In genomic region chr13:75687145-75687763, GRCh38 we compare ENCODE assay signal across 9 cellular contexts. TPM values are rescaled to one million over a fixed set of nuclear protein-coding genes. Genes with fewer than 3 reads are reported as not detected.
A peak's percentile ranks its signal among the peaks of the same experiment; 100 is the strongest.
DNase-seq lines count a peak whose midpoint lies in the region; ATAC-seq, FAIRE-seq and TF ChIP-seq lines count a peak whose summit lies in the region.
"Had no signal": no experiment of that assay in that cellular context is flagged by ENCODE, and none has a peak within 500 bp of the region (broad histone marks: within the 10 kb centered on the region; RNA-seq: fewer than 3 reads in every experiment).

No MANE protein-coding gene starts in this region.

- H4K8ac ChIP-seq in mesenchymal stem cell (ENCODE audit: low read length): no peak overlapping the region

- no peaks in the 10 kb centered on the region for H3K9me1 ChIP-seq in K562 (ENCODE audit: control insufficient read depth, insufficient read depth, low read length)

- in situ Hi-C loops in K562 (cut with MboI): loop anchor here (25.0 kb wide), 1 partner anchor 1225 kb away; no protein-coding TSS in a partner anchor

- no peaks in the 10 kb centered on the region for H4K20me1 ChIP-seq in K562 (replicated peaks; ENCODE audit: control insufficient read depth, insufficient read depth, low read length)

- H2AFZ ChIP-seq in K562 (ENCODE audit: low read depth, low read length): no peak overlapping the region
- H2AFZ ChIP-seq in mesenchymal stem cell (ENCODE audit: low read depth, low read length): no peak overlapping the region

- H3K4ac ChIP-seq in mesenchymal stem cell (ENCODE audit: low read depth in 1 of 2, low read length in 2 of 2): no peak overlapping the region

- H3K9me3 ChIP-seq in K562 (replicated peaks; ENCODE audit: control insufficient read depth, insufficient read depth, low read depth, low read length) (no peaks in the 10 kb centered on the region), mesenchymal stem cell (ENCODE audit: control insufficient read depth, low read length) (no peaks in the 10 kb centered on the region)
- no peaks in the 10 kb centered on the region for H3K9me3 ChIP-seq in naive thymus-derived CD4-positive, alpha-beta T cell (ENCODE audit: control insufficient read depth in 2 of 3, low read length in 3 of 3)

- H2BK120ac ChIP-seq in mesenchymal stem cell (ENCODE audit: low read depth, low read length): no peak overlapping the region

- no peak overlapping the region for H2AK5ac ChIP-seq in mesenchymal stem cell (ENCODE audit: low read length, severe bottlenecking)

- H2BK15ac ChIP-seq in mesenchymal stem cell (ENCODE audit: low read depth, poor library complexity, severe bottlenecking): no peak overlapping the region

- no peak overlapping the region for H3K23ac ChIP-seq in mesenchymal stem cell (ENCODE audit: low read length in 2 of 2)

- no peak overlapping the region for H2BK5ac ChIP-seq in mesenchymal stem cell (ENCODE audit: low read depth, low read length, poor library complexity, severe bottlenecking)

- no peaks in the 10 kb centered on the region for H3K79me2 ChIP-seq in K562 (ENCODE audit: control insufficient read depth, insufficient read depth, low read length)

- H3K79me1 ChIP-seq in mesenchymal stem cell (replicated peaks; ENCODE audit: low read length, poor library complexity, severe bottlenecking): peaks cover 34% of the 10 kb centered on the region

- H3K4me1 ChIP-seq in K562 (replicated peaks in 1 of 2; ENCODE audit: control insufficient read depth in 2 of 2, insufficient read depth in 2 of 2, low read length in 2 of 2) (no peaks in the 10 kb centered on the region), mesenchymal stem cell (ENCODE audit: control insufficient read depth, insufficient read depth, low read depth, low read length) (no peaks in the 10 kb centered on the region)
- H3K4me1 ChIP-seq in naive thymus-derived CD4-positive, alpha-beta T cell (ENCODE audit: control insufficient read depth in 2 of 2, insufficient read depth in 2 of 2, low read length in 2 of 2): no peaks in the 10 kb centered on the region

- H3K36me3 ChIP-seq in K562 (ENCODE audit: control insufficient read depth, insufficient read depth, low read length): no peaks in the 10 kb centered on the region
- peaks cover 0 to 6% of the 10 kb centered on the region in 2 experiments for H3K36me3 ChIP-seq in mesenchymal stem cell (ENCODE audit: control insufficient read depth in 1 of 2, insufficient read depth in 2 of 2, low read depth in 1 of 2, low read length in 2 of 2)
- no peaks in the 10 kb centered on the region for H3K36me3 ChIP-seq in naive thymus-derived CD4-positive, alpha-beta T cell (ENCODE audit: control insufficient read depth in 2 of 3, insufficient read depth in 3 of 3, low read length in 3 of 3)

- H3K27ac Mint-ChIP-seq in naive thymus-derived CD4-positive, alpha-beta T cell: no peak overlapping the region

- H3K9me3 Mint-ChIP-seq in naive thymus-derived CD4-positive, alpha-beta T cell: no peaks in the 10 kb centered on the region

- peak in 2 of 3 experiments; percentile 33 to 35; a peak in 1 of 6 replicates for TF ChIP-seq CTCF in K562 (IDR thresholded peaks at IDR 0.05 in 2 of 3, conservative IDR thresholded peaks at IDR 0.05 in 1 of 3; ENCODE audit: insufficient read depth in 2 of 3, low read depth in 1 of 3, low read length in 3 of 3)

- peak; percentile 59 for DNase-seq in DMS53 (lab: John Stamatoyannopoulos, UW)
- peak; percentile 62 for DNase-seq in LoVo (ENCODE audit: low spot score)
- peak; percentile 6 to 11 (median 9) for DNase-seq in K562 (ENCODE audit: extremely low read depth in 1 of 4, low spot score in 3 of 4)
- peak; percentile 72 for DNase-seq in mesenchymal stem cell
- no peak for DNase-seq in naive thymus-derived CD4-positive, alpha-beta T cell
- DNase-seq in occipital lobe (lab: John Stamatoyannopoulos, UW): no peak

- BruUV-seq in K562 (replicated peaks; lab: Mats Ljungman, UMichigan): no TSS peak

- POLR2A ChIA-PET in K562 (lab: Yijun Ruan, JAX): no interaction called here
- POLR2A ChIA-PET in naive thymus-derived CD4-positive, alpha-beta T cell (lab: Charles Lee): no interaction called here

- no peak overlapping the region for H4K91ac ChIP-seq in mesenchymal stem cell (ENCODE audit: low read length)

- peaks cover 0 to 13% (median 0%) of the 10 kb centered on the region in 5 donors for H3K36me3 Mint-ChIP-seq in naive thymus-derived CD4-positive, alpha-beta T cell

- FAIRE-seq in K562 (lab: Jason Lieb, UNC): no peak
- FAIRE-seq: frontal cortex had no signal

- TF ChIP-seq EP300 in K562 (IDR thresholded peaks at IDR 0.05; ENCODE audit: low read length): no peak

- TF ChIP-seq POLR2A in K562 (conservative IDR thresholded peaks at IDR 0.05): no peak

- CTCF ChIA-PET in K562 (lab: Yijun Ruan, JAX; ENCODE audit: low intra/inter-chr PET ratio): no interaction called here
- CTCF ChIA-PET in naive thymus-derived CD4-positive, alpha-beta T cell (lab: Charles Lee): interaction anchor here (1.8 kb wide), 1 partner anchor 10 kb away, joined by 9 read pairs; no protein-coding TSS in a partner anchor

- peak; percentile 64; the same call in 2 of the 3 replicates for ATAC-seq in K562
- no peak for ATAC-seq in naive thymus-derived CD4-positive, alpha-beta T cell
- no peak for ATAC-seq in GM18520 (IDR thresholded peaks at IDR 0.05; ENCODE audit: unreplicated experiment)
- ATAC-seq in GM19455 (IDR thresholded peaks at IDR 0.05; ENCODE audit: unreplicated experiment): no peak

- H3K27me3 ChIP-seq in K562 (ENCODE audit: control insufficient read depth in 2 of 2, insufficient read depth in 2 of 2, low read length in 2 of 2) (no peaks in the 10 kb centered on the region), mesenchymal stem cell (ENCODE audit: control insufficient read depth in 1 of 2, insufficient read depth in 1 of 2, low read length in 2 of 2) (no peaks in the 10 kb centered on the region)
- H3K27me3 ChIP-seq in naive thymus-derived CD4-positive, alpha-beta T cell (ENCODE audit: control insufficient read depth in 2 of 2, insufficient read depth in 2 of 2, low read length in 2 of 2): no peaks in the 10 kb centered on the region

- H3K9ac ChIP-seq in K562 (ENCODE audit: insufficient read depth in 1 of 2, low read depth in 2 of 2, low read length in 2 of 2) (no peak overlapping the region), mesenchymal stem cell (ENCODE audit: low read length) (peak overlapping the region; percentile 17)

- no peak overlapping the region for H3K18ac ChIP-seq in mesenchymal stem cell (ENCODE audit: low read depth in 1 of 2, low read length in 2 of 2)

- intact Hi-C loops in K562 (cut with micrococcal nuclease): no loop called here
- intact Hi-C loops in naive thymus-derived CD4-positive, alpha-beta T cell (cut with micrococcal nuclease): no loop called here

- 0 out of 4 replicates have a peak, but pooled peaks of 1 of the 2 experiments have one; percentile 7 for TF ChIP-seq RAD21 in K562 (CRISPR knock-in tag; conservative IDR thresholded peaks at IDR 0.05 in 1 of 2, IDR thresholded peaks at IDR 0.05 in 1 of 2)

- H3K4me3 Mint-ChIP-seq in naive thymus-derived CD4-positive, alpha-beta T cell: no peak overlapping the region

- H3K4me1 Mint-ChIP-seq in naive thymus-derived CD4-positive, alpha-beta T cell: peaks cover 0 to 6% (median 0%) of the 10 kb centered on the region in 7 donors

- H3K4me3 ChIP-seq in K562 (no peak overlapping the region), mesenchymal stem cell (ENCODE audit: insufficient read depth in 1 of 2, low read depth in 1 of 2, low read length in 2 of 2) (no peak overlapping the region)
- H3K4me3 ChIP-seq in naive thymus-derived CD4-positive, alpha-beta T cell (ENCODE audit: low read length): no peak overlapping the region

- H2BK12ac ChIP-seq in mesenchymal stem cell (ENCODE audit: low read length in 2 of 2): no peak overlapping the region

- no peak overlapping the region for H3K27ac ChIP-seq in K562 (ENCODE audit: extremely low read depth, low read depth, low read length)
- no peak overlapping the region for H3K27ac ChIP-seq in mesenchymal stem cell (ENCODE audit: low read length, poor library complexity, severe bottlenecking)
- H3K27ac ChIP-seq in naive thymus-derived CD4-positive, alpha-beta T cell (ENCODE audit: low read depth, low read length): no peak overlapping the region

- H3K14ac ChIP-seq in mesenchymal stem cell (ENCODE audit: low read length in 2 of 2): no peak overlapping the region

- H3K27me3 Mint-ChIP-seq in naive thymus-derived CD4-positive, alpha-beta T cell: no peaks in the 10 kb centered on the region

- no peak overlapping the region for H3K4me2 ChIP-seq in K562 (ENCODE audit: insufficient read depth, low read length)
- H3K4me2 ChIP-seq in mesenchymal stem cell (ENCODE audit: low read length, poor library complexity, severe bottlenecking): no peak overlapping the region

TF ChIP-seq in K562, 482 proteins besides CTCF, POLR2A, EP300 and RAD21 (continues in another document):
- no peak for TF ChIP-seq CBX5 (IDR thresholded peaks at IDR 0.05; ENCODE audit: borderline replicate concordance, low read depth)
- TF ChIP-seq C11orf30 (IDR thresholded peaks at IDR 0.05; ENCODE audit: low read depth): no peak
- TF ChIP-seq BMI1 (IDR thresholded peaks at IDR 0.05; ENCODE audit: low read length): no peak
- no peak for TF ChIP-seq SREBF2 (CRISPR knock-in tag; IDR thresholded peaks at IDR 0.05)
- TF ChIP-seq SP2 (IDR thresholded peaks at IDR 0.05; ENCODE audit: extremely low read depth, low read depth, low read length, poor library complexity, severe bottlenecking): no peak

RNA-seq across cellular contexts. Expression of gene LMO7, which starts 51.1 kb away (rescaled TPM):
- total RNA-seq in K562 (2011; cell fraction: chromatin; rRNA removed; ENCODE audit: low replicate concordance): 4.2 and 10.1 TPM in 2 replicates
- total RNA-seq in K562 (2011; cell fraction: nucleolus; rRNA removed): 1.5 and 1.7 TPM in 2 replicates
- 4.4 and 9.8 TPM in 2 replicates for total RNA-seq in K562 (2011; cell fraction: nucleoplasm; rRNA removed)
- total RNA-seq in K562 (2014; rRNA removed) (2.2 and 2.3 TPM in 2 replicates), K562 (2014; rRNA removed; fragmentation: Illumina TruSeq; extraction: Trizol) (2.2 and 2.3 TPM in 2 replicates), K562 (2015; rRNA removed; fragmentation: Illumina TruSeq; extraction: Trizol) (3.7 and 4.3 TPM in 2 replicates), K562 (2021) (1.7 and 2.5 TPM in 2 replicates), occipital lobe (132 TPM)
- polyA plus RNA-seq in K562 (2011; rRNA removed) (1.1 and 1.4 TPM in 2 replicates), K562 (2014; fragmentation: Illumina TruSeq; extraction: Trizol) (2.1 and 3.5 TPM in 2 replicates), K562 (2014; fragmentation: Nextera tagmentation; extraction: Ambion mirVana) (under 1 TPM; 0.42 to 0.45 TPM), K562 (2014; rRNA removed) (1.6 and 1.8 TPM in 2 replicates)
- polyA plus RNA-seq in K562 (2011; cell fraction: cytosol; rRNA removed): 0.52 and 1.0 TPM in 2 replicates
- polyA plus RNA-seq in K562 (2011; cell fraction: nucleus; rRNA removed): 6.2 and 9.1 TPM in 2 replicates
- polyA plus RNA-seq in K562 (2012): 2.7 and 3.3 TPM in 2 replicates
- polyA minus RNA-seq in K562 (2011; rRNA and poly(A)+ RNA removed): 3.3 and 4.3 TPM in 2 replicates
- 1.5 and 2.7 TPM in 2 replicates for polyA minus RNA-seq in K562 (2011; cell fraction: cytosol; rRNA and poly(A)+ RNA removed)
- 4.4 and 11.9 TPM in 2 replicates for polyA minus RNA-seq in K562 (2011; cell fraction: nucleus; rRNA and poly(A)+ RNA removed)
- polyA plus RNA-seq in mesenchymal stem cell (2013, experiment 1 of 2): 135 TPM
- 129 TPM for polyA plus RNA-seq in mesenchymal stem cell (2013, experiment 2 of 2)
- total RNA-seq in naive thymus-derived CD4-positive, alpha-beta T cell: 10 to 100 TPM; 18.0 to 68.1 (median 45.3) TPM
- 10 to 100 TPM; 20.7 to 37.8 TPM for polyA plus RNA-seq in naive thymus-derived CD4-positive, alpha-beta T cell

Comparison
In these comparisons a context has a peak if more than half of its experiments do, and no peak if none do; other contexts are left out.
1. DNase-seq: peak in DMS53 (single experiment), LoVo (single experiment), K562 (4 of 4) and mesenchymal stem cell (single experiment); none in naive thymus-derived CD4-positive, alpha-beta T cell (0 of 9) and occipital lobe (single experiment).